In genomic region chr19:19032420-19033175, GRCh38 we compare ENCODE assay signal across 1 cellular context.
TF ChIP-seq lines count a peak whose summit lies in the region.

No MANE protein-coding gene starts in this region.

TF ChIP-seq in SK-N-SH treated with all-trans-retinoic acid at 6 μM for 48 hours, 23 proteins besides CTCF, POLR2A, EP300 and RAD21 (continued from another document):
- TF ChIP-seq, protein P1, sequence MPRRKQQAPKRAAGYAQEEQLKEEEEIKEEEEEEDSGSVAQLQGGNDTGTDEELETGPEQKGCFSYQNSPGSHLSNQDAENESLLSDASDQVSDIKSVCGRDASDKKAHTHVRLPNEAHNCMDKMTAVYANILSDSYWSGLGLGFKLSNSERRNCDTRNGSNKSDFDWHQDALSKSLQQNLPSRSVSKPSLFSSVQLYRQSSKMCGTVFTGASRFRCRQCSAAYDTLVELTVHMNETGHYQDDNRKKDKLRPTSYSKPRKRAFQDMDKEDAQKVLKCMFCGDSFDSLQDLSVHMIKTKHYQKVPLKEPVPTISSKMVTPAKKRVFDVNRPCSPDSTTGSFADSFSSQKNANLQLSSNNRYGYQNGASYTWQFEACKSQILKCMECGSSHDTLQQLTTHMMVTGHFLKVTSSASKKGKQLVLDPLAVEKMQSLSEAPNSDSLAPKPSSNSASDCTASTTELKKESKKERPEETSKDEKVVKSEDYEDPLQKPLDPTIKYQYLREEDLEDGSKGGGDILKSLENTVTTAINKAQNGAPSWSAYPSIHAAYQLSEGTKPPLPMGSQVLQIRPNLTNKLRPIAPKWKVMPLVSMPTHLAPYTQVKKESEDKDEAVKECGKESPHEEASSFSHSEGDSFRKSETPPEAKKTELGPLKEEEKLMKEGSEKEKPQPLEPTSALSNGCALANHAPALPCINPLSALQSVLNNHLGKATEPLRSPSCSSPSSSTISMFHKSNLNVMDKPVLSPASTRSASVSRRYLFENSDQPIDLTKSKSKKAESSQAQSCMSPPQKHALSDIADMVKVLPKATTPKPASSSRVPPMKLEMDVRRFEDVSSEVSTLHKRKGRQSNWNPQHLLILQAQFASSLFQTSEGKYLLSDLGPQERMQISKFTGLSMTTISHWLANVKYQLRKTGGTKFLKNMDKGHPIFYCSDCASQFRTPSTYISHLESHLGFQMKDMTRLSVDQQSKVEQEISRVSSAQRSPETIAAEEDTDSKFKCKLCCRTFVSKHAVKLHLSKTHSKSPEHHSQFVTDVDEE (CRISPR knock-in tag; IDR thresholded peaks at IDR 0.05): no peak
- no peak for TF ChIP-seq ZNF8 (CRISPR knock-in tag; IDR thresholded peaks at IDR 0.05)
